In genomic region chr3:113278599-113278955, GRCh38 we compare ENCODE assay signal across 22 cellular contexts.
DNase-seq lines count a peak whose midpoint lies in the region; ATAC-seq, FAIRE-seq and TF ChIP-seq lines count a peak whose summit lies in the region.
"Had no signal": no experiment of that assay in that cellular context is flagged by ENCODE, and none has a peak within 500 bp of the region (broad histone marks: within the 10 kb centered on the region; RNA-seq: fewer than 3 reads in every experiment).

No MANE protein-coding gene starts in this region.

- no peak overlapping the region for H3K27ac ChIP-seq in GM12878 (ENCODE audit: control insufficient read depth, insufficient read depth)
- peak overlapping the region; percentile 8 for H3K27ac ChIP-seq in layer of hippocampus (ENCODE audit: low read depth, low read length)
- H3K27ac ChIP-seq in suprapubic skin = peak overlapping the region; percentile 32
- H3K27ac ChIP-seq in left lung = no peak overlapping the region
- H3K27ac ChIP-seq: HL-60 had no signal

- POLR2A ChIA-PET in GM12878 (lab: Charles Lee) = no interaction called here

- intact Hi-C loops in GM12878 (cut with micrococcal nuclease; ENCODE audit: unreplicated experiment) = no loop called here
- intact Hi-C loops in left lung (cut with DNase I) = no loop called here

- H3K4me3 Mint-ChIP-seq in activated CD8-positive, alpha-beta memory T cell treated with anti-CD3 and anti-CD28 coated beads, Interleukin-2, amount 10 ng/mL, durations not matched to agents 7 days and 5 days = no peak overlapping the region
- H3K4me3 Mint-ChIP-seq: CD8-positive, alpha-beta memory T cell had no signal

- RAD21 ChIA-PET in GM12878 (lab: Charles Lee; ENCODE audit: unreplicated experiment) = interaction anchor here (1.0 to 1.4 kb wide), 2 partner anchors 8 to 10 kb away, joined by 3 to 4 read pairs; no protein-coding TSS in a partner anchor

- in situ Hi-C loops in GM12878 (cut with MboI) = no loop called here

- CTCF ChIA-PET in activated CD8-positive, alpha-beta memory T cell treated with anti-CD3 and anti-CD28 coated beads, Interleukin-2, amount 10 ng/mL, durations not matched to agents 7 days and 5 days (lab: Charles Lee) = interaction anchor here (1.5 kb wide), 1 partner anchor 10 kb away, joined by 4 read pairs; no protein-coding TSS in a partner anchor
- CTCF ChIA-PET in GM12878 (lab: Yijun Ruan, JAX) = interaction anchor here (1.0 to 4.8 kb wide), 4 partner anchors 11 to 243 kb away, joined by 3 to 34 read pairs (median 4); no protein-coding TSS in a partner anchor

- H3K4me1 Mint-ChIP-seq in activated CD8-positive, alpha-beta memory T cell treated with anti-CD3 and anti-CD28 coated beads, Interleukin-2, amount 10 ng/mL, durations not matched to agents 7 days and 5 days = peaks cover 8% of the 10 kb centered on the region

- no peak for TF ChIP-seq RAD21 in GM12878 (IDR thresholded peaks at IDR 0.05; ENCODE audit: insufficient read depth, low read depth, low read length)

- no peak for FAIRE-seq in GM12878 (lab: Jason Lieb, UNC)
- FAIRE-seq: A204.1, H54 had no signal

- H4K20me1 ChIP-seq in GM12878 (ENCODE audit: control insufficient read depth, insufficient read depth) = no peaks in the 10 kb centered on the region

- H3K36me3 Mint-ChIP-seq in activated CD8-positive, alpha-beta memory T cell treated with anti-CD3 and anti-CD28 coated beads, Interleukin-2, amount 10 ng/mL, durations not matched to agents 7 days and 5 days = no peaks in the 10 kb centered on the region
- H3K36me3 Mint-ChIP-seq: CD8-positive, alpha-beta memory T cell had no signal

- ATAC-seq in activated CD8-positive, alpha-beta memory T cell treated with anti-CD3 and anti-CD28 coated beads, Interleukin-2, amount 10 ng/mL, durations not matched to agents 7 days and 5 days = no peak
- ATAC-seq in GM12878 (no peak), left lung (no peak)

- H3K4me1 ChIP-seq in GM12878 (ENCODE audit: control insufficient read depth, insufficient read depth, low read length) (peaks cover 32% of the 10 kb centered on the region), suprapubic skin (peaks cover 15% of the 10 kb centered on the region), left lung (peaks cover 3 to 7% of the 10 kb centered on the region in 2 donors)

- TF ChIP-seq CTCF in GM12878 (IDR thresholded peaks at IDR 0.05 in 2 of 3, conservative IDR thresholded peaks at IDR 0.05 in 1 of 3; ENCODE audit: control insufficient read depth in 2 of 3, extremely low read depth in 1 of 3, insufficient read depth in 1 of 3, low read depth in 3 of 3, low read length in 3 of 3) (no peak), suprapubic skin (IDR thresholded peaks at IDR 0.05) (no peak), left lung (IDR thresholded peaks at IDR 0.05) (no peak)

- H3K27ac Mint-ChIP-seq in activated CD8-positive, alpha-beta memory T cell treated with anti-CD3 and anti-CD28 coated beads, Interleukin-2, amount 10 ng/mL, durations not matched to agents 7 days and 5 days = no peak overlapping the region
- H3K27ac Mint-ChIP-seq: CD8-positive, alpha-beta memory T cell had no signal

- TF ChIP-seq EP300 in GM12878 (IDR thresholded peaks at IDR 0.05; ENCODE audit: borderline replicate concordance in 1 of 2, control insufficient read depth in 1 of 2, low read depth in 2 of 2, low read length in 2 of 2) = no peak
- no peak for TF ChIP-seq EP300 in suprapubic skin (IDR thresholded peaks at IDR 0.05)

- SMC1A ChIA-PET in GM12878 (lab: Charles Lee; ENCODE audit: uncharacterized antibody, unreplicated experiment) = interaction anchor here (0.6 to 3.3 kb wide), 5 partner anchors 10 to 243 kb away, joined by 3 to 19 read pairs (median 4); no protein-coding TSS in a partner anchor

- no peaks in the 10 kb centered on the region for H3K27me3 ChIP-seq in GM12878 (replicated peaks in 1 of 2; ENCODE audit: control insufficient read depth in 2 of 2, insufficient read depth in 2 of 2, low read length in 1 of 2)
- H3K27me3 ChIP-seq in layer of hippocampus (ENCODE audit: control insufficient read depth, insufficient read depth, low read length) = no peaks in the 10 kb centered on the region
- no peaks in the 10 kb centered on the region for H3K27me3 ChIP-seq in suprapubic skin
- no peaks in the 10 kb centered on the region for H3K27me3 ChIP-seq in left lung
- H3K27me3 ChIP-seq: MG63 had no signal

- WGBS in GM12878 (ENCODE audit: insufficient coverage, insufficient replicate concordance, low lambda C conversion rate, missing lambda C conversion rate) = 62% methylated on average over 11 of the region's 11 CpGs
- WGBS in suprapubic skin = 93% methylated on average over 6 of the region's 11 CpGs

- no peak overlapping the region; the same call in 1 of the 2 replicates for H3K9ac ChIP-seq in GM12878 (ENCODE audit: control insufficient read depth, insufficient read depth, low read length)

- no TSS peak for BruUV-seq in GM12878 (replicated peaks; lab: Mats Ljungman, UMichigan)

- no peaks in the 10 kb centered on the region for H3K9me3 ChIP-seq in GM12878 (replicated peaks; ENCODE audit: control insufficient read depth, insufficient read depth, low read length)
- H3K9me3 ChIP-seq in suprapubic skin = no peaks in the 10 kb centered on the region
- no peaks in the 10 kb centered on the region for H3K9me3 ChIP-seq in left lung
- H3K9me3 ChIP-seq: MG63 had no signal

- no peaks in the 10 kb centered on the region for H3K79me2 ChIP-seq in GM12878 (ENCODE audit: control insufficient read depth, insufficient read depth, low read length)

- H3K27me3 Mint-ChIP-seq in activated CD8-positive, alpha-beta memory T cell treated with anti-CD3 and anti-CD28 coated beads, Interleukin-2, amount 10 ng/mL, durations not matched to agents 7 days and 5 days = peaks cover 2% of the 10 kb centered on the region

- H3K9me3 Mint-ChIP-seq in activated CD8-positive, alpha-beta memory T cell treated with anti-CD3 and anti-CD28 coated beads, Interleukin-2, amount 10 ng/mL, durations not matched to agents 7 days and 5 days (ENCODE audit: low read depth) = no peaks in the 10 kb centered on the region
- H3K9me3 Mint-ChIP-seq: CD8-positive, alpha-beta memory T cell had no signal

- H2AFZ ChIP-seq in GM12878 (ENCODE audit: control insufficient read depth, low read depth, low read length) = peak overlapping the region; percentile 31; the same call in 1 of the 2 replicates

- TF ChIP-seq POLR2A in GM12878 (IDR thresholded peaks at IDR 0.05; ENCODE audit: low read depth, low read length) = no peak
- no peak for TF ChIP-seq POLR2A in suprapubic skin (IDR thresholded peaks at IDR 0.05)

- H3K36me3 ChIP-seq in GM12878 (ENCODE audit: control insufficient read depth in 2 of 2, insufficient read depth in 2 of 2, low read length in 1 of 2) = no peaks in the 10 kb centered on the region
- H3K36me3 ChIP-seq in suprapubic skin = peaks cover 87% of the 10 kb centered on the region
- no peaks in the 10 kb centered on the region for H3K36me3 ChIP-seq in left lung
- H3K36me3 ChIP-seq: MG63 had no signal

- H3K4me3 ChIP-seq in GM12878 = no peak overlapping the region
- no peak overlapping the region for H3K4me3 ChIP-seq in suprapubic skin
- no peak overlapping the region for H3K4me3 ChIP-seq in left lung
- H3K4me3 ChIP-seq: MG63 had no signal

- peak; percentile 32 for DNase-seq in activated CD8-positive, alpha-beta memory T cell treated with anti-CD3 and anti-CD28 coated beads, Interleukin-2, amount 10 ng/mL, durations not matched to agents 7 days and 5 days
- DNase-seq in activated CD8-positive, alpha-beta memory T cell treated with anti-CD3 and anti-CD28 coated beads, Interleukin-2, amount 50 U/mL, for 4 hours = no peak
- DNase-seq in GM12878 (ENCODE audit: low read depth, low spot score) (no peak), suprapubic skin (ENCODE audit: low spot score in 2 of 2) (no peak), left lung (no peak), HUDEP-2 (lab: John Stamatoyannopoulos, UW; ENCODE audit: unreplicated experiment in 76 of 76) (no peak)
- DNase-seq in activated T-cell treated with anti-CD3 and anti-CD28 coated beads, Interleukin-2, amount 50 U/mL, for 1 hour = no peak
- DNase-seq: CD8-positive, alpha-beta memory T cell; EL; Kasumi-1; MG63; NCI-H1048; NCI-H1436 treated with DMSO at 0.1 percent for 48 hours; NCI-H2029; NCI-H345; NCI-H524 treated with DMSO at 0.1 percent for 48 hours; RPMI8226; SIG-M5 had no signal

- peak overlapping the region; percentile 50 for H3K4me2 ChIP-seq in GM12878 (ENCODE audit: control insufficient read depth, insufficient read depth)

TF ChIP-seq in GM12878, 131 proteins besides CTCF, POLR2A, EP300 and RAD21 (continues in another document):
- TF ChIP-seq CBFB (IDR thresholded peaks at IDR 0.05; ENCODE audit: low read depth) (no peak), SRF (IDR thresholded peaks at IDR 0.05; ENCODE audit: low read depth in 2 of 2, low read length in 2 of 2) (no peak), RCOR1 (conservative IDR thresholded peaks at IDR 0.05; ENCODE audit: low read depth, low read length) (no peak), TCF3 (IDR thresholded peaks at IDR 0.05; ENCODE audit: borderline replicate concordance, insufficient read depth, low read depth, low read length) (no peak)
- TF ChIP-seq, protein P1, sequence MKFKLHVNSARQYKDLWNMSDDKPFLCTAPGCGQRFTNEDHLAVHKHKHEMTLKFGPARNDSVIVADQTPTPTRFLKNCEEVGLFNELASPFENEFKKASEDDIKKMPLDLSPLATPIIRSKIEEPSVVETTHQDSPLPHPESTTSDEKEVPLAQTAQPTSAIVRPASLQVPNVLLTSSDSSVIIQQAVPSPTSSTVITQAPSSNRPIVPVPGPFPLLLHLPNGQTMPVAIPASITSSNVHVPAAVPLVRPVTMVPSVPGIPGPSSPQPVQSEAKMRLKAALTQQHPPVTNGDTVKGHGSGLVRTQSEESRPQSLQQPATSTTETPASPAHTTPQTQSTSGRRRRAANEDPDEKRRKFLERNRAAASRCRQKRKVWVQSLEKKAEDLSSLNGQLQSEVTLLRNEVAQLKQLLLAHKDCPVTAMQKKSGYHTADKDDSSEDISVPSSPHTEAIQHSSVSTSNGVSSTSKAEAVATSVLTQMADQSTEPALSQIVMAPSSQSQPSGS (IDR thresholded peaks at IDR 0.05; ENCODE audit: low read length) = no peak

Comparison
In these comparisons a context has a peak if more than half of its experiments do, and no peak if none do; other contexts are left out.
1. H3K27ac ChIP-seq: peak in layer of hippocampus (single experiment) and suprapubic skin (single experiment); none in GM12878 (single experiment) and left lung (0 of 2).